Comparison of ENCODE assay signal across 8 cellular contexts in genomic region chr1:204139952-204140351, GRCh38. TPM values are rescaled to one million over a fixed set of nuclear protein-coding genes. Genes with fewer than 3 reads are reported as not detected.
"Had no signal": no experiment of that assay in that cellular context is flagged by ENCODE, and none has a peak within 500 bp of the region (broad histone marks: within the 10 kb centered on the region; RNA-seq: fewer than 3 reads in every experiment).

No MANE protein-coding gene starts in this region.

- H3K9me3 Mint-ChIP-seq: GM23338, H9 had no signal

- H3K4me2 ChIP-seq: GM23338 had no signal

- H3K4me3 Mint-ChIP-seq: GM23338, H9 had no signal

- ATAC-seq: GM23338, K562 had no signal

- H3K27ac ChIP-seq: HL-60 had no signal

- H3K4me3 ChIP-seq: GM23338, K562 had no signal

- H3K27ac Mint-ChIP-seq: GM23338, H9 had no signal

- H2AFZ ChIP-seq: GM23338 had no signal

- DNase-seq: H9, HCEC 1CT, IMR-90 had no signal

RNA-seq across cellular contexts. Expression of gene REN, which starts 26.2 kb away (rescaled TPM):
- total RNA-seq: GM23338, H1, H9, HT1080 had no signal

RNA-seq across cellular contexts. Expression of gene KISS1, which starts 56.3 kb away (rescaled TPM):
- total RNA-seq: GM23338, H1, HT1080, K562 had no signal
